ENCODE assay signal across 8 cellular contexts in genomic region chr1:237799762-237800474, GRCh38.
DNase-seq lines count a peak whose midpoint lies in the region; ATAC-seq and TF ChIP-seq lines count a peak whose summit lies in the region.

No MANE protein-coding gene starts in this region.

- no peak overlapping the region for H3K27ac ChIP-seq in C4-2B
- H3K27ac ChIP-seq in spleen = no peak overlapping the region

- H3K9me3 ChIP-seq in spleen = no peaks in the 10 kb centered on the region

- peak; percentile 88 for TF ChIP-seq CTCF in C4-2B (conservative IDR thresholded peaks at IDR 0.05)
- TF ChIP-seq CTCF in NB4 (IDR thresholded peaks at IDR 0.05; ENCODE audit: low read depth, low read length) = peak; percentile 16
- TF ChIP-seq CTCF in spleen (IDR thresholded peaks at IDR 0.05 in 8 of 11, conservative IDR thresholded peaks at IDR 0.05 in 3 of 11) = peak in 6 of 11 experiments; percentile 17 to 48 (median 34)

- no peaks in the 10 kb centered on the region for H3K27me3 ChIP-seq in spleen (replicated peaks in 1 of 7)

- ATAC-seq in GM18498 (IDR thresholded peaks at IDR 0.05; ENCODE audit: unreplicated experiment) (peak; percentile 90), HG02763 (IDR thresholded peaks at IDR 0.05; ENCODE audit: unreplicated experiment) (peak; percentile 84)

- intact Hi-C loops in spleen (cut with DNase I; ENCODE audit: low total_unique reads) = no loop called here

- no peaks in the 10 kb centered on the region for H3K36me3 ChIP-seq in spleen

- WGBS in spleen, 5 donors = 65 to 87% (median 77%) methylated on average over 5 of the region's 5 CpGs

- H3K4me1 ChIP-seq in spleen = no peaks in the 10 kb centered on the region

- DNase-seq in NB4 (ENCODE audit: low read depth) (peak; percentile 68), UCSD-AML1 (lab: John Stamatoyannopoulos, UW; ENCODE audit: unreplicated experiment) (peak; percentile 79), globus pallidus (ENCODE audit: low spot score) (peak; percentile 37), spleen (no peak), inferior parietal cortex (ENCODE audit: extremely low spot score) (no peak)

- no peak overlapping the region for H3K4me3 ChIP-seq in NB4 (ENCODE audit: low read depth, low read length)
- H3K4me3 ChIP-seq in spleen = peak overlapping the region in 1 of 8 donors; percentile 42

- TF ChIP-seq POLR2A in NB4 (IDR thresholded peaks at IDR 0.05; ENCODE audit: extremely low read depth, insufficient read length) = no peak
- TF ChIP-seq POLR2A in spleen (IDR thresholded peaks at IDR 0.05) = no peak

Comparison
In these comparisons a context has a peak if more than half of its experiments do, and no peak if none do; other contexts are left out.
1. CTCF ChIP-seq: peak in every context shown above with its lines; median percentile 88 in C4-2B; 34 in spleen; 16 in NB4.
2. DNase-seq: peak in NB4 (single experiment), UCSD-AML1 (single experiment) and globus pallidus (single experiment); none in spleen (single experiment) and inferior parietal cortex (single experiment).